Comparison of ENCODE assay signal across 14 cellular contexts in genomic region chr3:62670351-62670750, GRCh38.
"Had no signal": no experiment of that assay in that cellular context is flagged by ENCODE, and none has a peak within 500 bp of the region (broad histone marks: within the 10 kb centered on the region; RNA-seq: fewer than 3 reads in every experiment).

No MANE protein-coding gene starts in this region.

- H2AFZ ChIP-seq: neural progenitor cell had no signal

- H3K36me3 ChIP-seq: gastroesophageal sphincter, heart right ventricle, neural progenitor cell, pancreas, sigmoid colon, thyroid gland had no signal

- ATAC-seq: gastroesophageal sphincter; heart right ventricle; pancreas; stimulated activated effector memory CD8-positive, alpha-beta T cell treated with anti-CD3 and anti-CD28 coated beads, Interleukin-12 subunit alpha, Interleukin-12 subunit beta, amount 100 ng/mL, for 72 hours had no signal

- H3K27me3 ChIP-seq: heart right ventricle, neural progenitor cell, pancreas, sigmoid colon, thyroid gland had no signal

- DNase-seq: activated CD4-positive, alpha-beta T cell treated with anti-CD3 and anti-CD28 coated beads, Interleukin-2, amount 10 ng/mL, durations not matched to agents 24 days and 14 days; activated CD4-positive, CD25-positive, alpha-beta regulatory T cell; activated CD8-positive, alpha-beta memory T cell treated with anti-CD3 and anti-CD28 coated beads for 24 hours; activated naive CD4-positive, alpha-beta T cell; aorta; effector memory CD4-positive, alpha-beta T cell; heart right ventricle; pancreas; sigmoid colon; T-helper 2 cell; thyroid gland had no signal

- H3K27ac ChIP-seq: gastroesophageal sphincter, heart right ventricle, neural progenitor cell, pancreas, sigmoid colon, thyroid gland had no signal

- H3K4me2 ChIP-seq: neural progenitor cell had no signal

- H3K9me3 ChIP-seq: gastroesophageal sphincter, heart right ventricle, pancreas, sigmoid colon, thyroid gland had no signal

- H3K9ac ChIP-seq: neural progenitor cell had no signal

- H3K4me3 ChIP-seq: gastroesophageal sphincter, heart right ventricle, neural progenitor cell, pancreas, sigmoid colon, thyroid gland had no signal

- H3K4me1 ChIP-seq: sigmoid colon, thyroid gland had no signal
